8 cellular contexts compared by ENCODE assay signal in the genomic region with DNA sequence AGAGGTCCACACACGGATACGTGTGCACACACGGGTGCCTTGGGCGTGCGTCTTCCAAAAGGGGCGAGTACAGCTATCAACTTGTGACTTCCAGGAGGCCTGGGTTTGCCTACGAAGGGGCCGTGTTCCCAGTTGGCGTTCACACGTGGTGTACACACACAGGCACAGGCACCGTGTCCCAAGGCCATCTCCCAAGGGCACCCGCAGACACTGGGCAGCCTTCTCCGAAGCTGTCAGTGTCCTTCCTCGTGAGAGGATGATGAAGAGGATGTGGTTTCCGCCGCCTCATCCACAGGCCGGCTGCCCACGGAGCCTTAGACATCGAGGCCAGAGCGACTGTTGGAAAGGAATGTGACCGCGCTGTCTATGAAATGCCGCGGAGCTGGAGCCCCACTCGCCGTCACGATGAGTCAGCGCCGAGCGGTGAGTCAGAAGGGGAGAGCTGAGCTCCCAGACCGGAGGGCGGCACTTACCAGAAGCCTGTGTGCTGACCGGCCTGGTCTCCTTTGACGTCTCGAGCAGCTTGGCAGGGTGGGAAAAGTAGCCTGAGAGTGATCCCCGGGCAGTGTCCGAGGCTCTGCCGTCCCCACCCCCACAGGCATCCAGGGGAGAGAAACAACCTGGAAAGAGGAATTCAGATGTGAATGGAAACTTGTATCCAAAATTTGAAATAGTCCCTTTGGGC.
DNase-seq lines count a peak whose midpoint lies in the region; ATAC-seq and TF ChIP-seq lines count a peak whose summit lies in the region.

No MANE protein-coding gene starts in this region.

- peak; percentile 97 for ATAC-seq in HCT116
- peak; percentile 59 to 72 for ATAC-seq in activated CD4-positive, CD25-positive, alpha-beta regulatory T cell treated with anti-CD3 and anti-CD28 coated beads, Interleukin-2, amount 50 U/mL, for 24 hours
- no peak for ATAC-seq in GM21515 (IDR thresholded peaks at IDR 0.05; ENCODE audit: unreplicated experiment)
- no peak for ATAC-seq in HG03571 (IDR thresholded peaks at IDR 0.05; ENCODE audit: unreplicated experiment)

- no peak overlapping the region for H2BK15ac ChIP-seq in mesendoderm (replicated peaks; ENCODE audit: low read depth)

- peak; percentile 88 for DNase-seq in HCT116 (ENCODE audit: low read depth, low spot score)
- peak; percentile 95 for DNase-seq in mesendoderm
- DNase-seq in stimulated activated CD8-positive, alpha-beta memory T cell treated with anti-CD3 and anti-CD28 coated beads, Interleukin-12 subunit alpha, Interleukin-12 subunit beta, amount 100 ng/mL, for 4 hours (ENCODE audit: low read depth) = peak; percentile 27
- no peak for DNase-seq in cerebellar cortex (ENCODE audit: low spot score)

- RAD21 ChIA-PET in HCT116 (lab: Charles Lee; ENCODE audit: low non-redundant PET in 1 of 2, low total read pairs in 2 of 2, uncharacterized antibody in 2 of 2, unreplicated experiment in 2 of 2) = no interaction called here

- H3K4me1 ChIP-seq in HCT116 (ENCODE audit: control insufficient read depth in 1 of 2, insufficient read depth in 2 of 2, low read length in 2 of 2) (peaks cover 21 to 36% of the 10 kb centered on the region in 2 experiments), ectodermal cell (ENCODE audit: control insufficient read depth, insufficient read depth, low read length) (peaks cover 34% of the 10 kb centered on the region), mesendoderm (ENCODE audit: control insufficient read depth, low read depth, low read length) (peaks cover 4% of the 10 kb centered on the region)

- no peak overlapping the region for H2BK120ac ChIP-seq in mesendoderm (ENCODE audit: low read depth, low read length)

- H3K36me3 ChIP-seq in HCT116 (ENCODE audit: control insufficient read depth in 1 of 2, insufficient read depth in 2 of 2, low read length in 2 of 2) (no peaks in the 10 kb centered on the region), ectodermal cell (ENCODE audit: control insufficient read depth, insufficient read depth, low read length) (no peaks in the 10 kb centered on the region), mesendoderm (ENCODE audit: control insufficient read depth, insufficient read depth, low read length) (no peaks in the 10 kb centered on the region)

- H3K9me3 ChIP-seq in HCT116 (ENCODE audit: control insufficient read depth in 1 of 2, insufficient read depth in 1 of 2, low read depth in 1 of 2, low read length in 2 of 2) (no peaks in the 10 kb centered on the region), ectodermal cell (ENCODE audit: control insufficient read depth, low read length) (no peaks in the 10 kb centered on the region)

- no TSS peak for BruUV-seq in HCT116 (replicated peaks; lab: Mats Ljungman, UMichigan)

- H3K4ac ChIP-seq in mesendoderm (ENCODE audit: low read depth, low read length) = no peak overlapping the region

- H3K4me2 ChIP-seq in HCT116 (ENCODE audit: low read length) (peak overlapping the region; percentile 76), mesendoderm (ENCODE audit: low read length) (no peak overlapping the region)

- no peak overlapping the region for H2AK5ac ChIP-seq in mesendoderm (ENCODE audit: low read length)

- H2AFZ ChIP-seq in HCT116 (ENCODE audit: low read depth, low read length, poor library complexity, severe bottlenecking) = peak overlapping the region; percentile 4

- no peak overlapping the region for H2BK5ac ChIP-seq in mesendoderm (ENCODE audit: low read length)

- WGBS in ectodermal cell, 2 experiments = 42 to 45% methylated on average over 38 of the region's 38 CpGs
- WGBS in mesendoderm (ENCODE audit: extremely low coverage, insufficient coverage, low lambda C conversion rate) = no CpG with 5 or more reads among the region's 38 CpGs

- peak overlapping the region in 1 of 2 experiments; percentile 25; a peak in 2 of 4 replicates for H3K4me3 ChIP-seq in HCT116 (replicated peaks in 1 of 2; ENCODE audit: low read depth in 1 of 2, low read length in 2 of 2)
- no peak overlapping the region for H3K4me3 ChIP-seq in ectodermal cell (ENCODE audit: insufficient read depth, low read depth, low read length)
- no peak overlapping the region for H3K4me3 ChIP-seq in mesendoderm (ENCODE audit: low read length)

- no peaks in the 10 kb centered on the region for H3K79me1 ChIP-seq in mesendoderm (ENCODE audit: low read length)

- CTCF ChIA-PET in HCT116 (lab: Charles Lee) = no interaction called here

- POLR2A ChIA-PET in HCT116 (lab: Charles Lee) = no interaction called here

- intact Hi-C loops in HCT116 (cut with micrococcal nuclease) = no loop called here

- H3K9ac ChIP-seq in HCT116 (ENCODE audit: low read length) (peak overlapping the region; percentile 58), mesendoderm (ENCODE audit: low read length) (no peak overlapping the region)

- H4K20me1 ChIP-seq in HCT116 (ENCODE audit: insufficient read depth) = no peaks in the 10 kb centered on the region

- no peak overlapping the region for H3K23ac ChIP-seq in mesendoderm (ENCODE audit: low read length)

- H3K27ac ChIP-seq in HCT116 (ENCODE audit: low read depth, low read length) (peak overlapping the region; percentile 62), ectodermal cell (ENCODE audit: insufficient read depth, low read depth, low read length, poor library complexity, severe bottlenecking) (peak overlapping the region; percentile 58), mesendoderm (ENCODE audit: low read depth, low read length) (peak overlapping the region; percentile 18)

- TF ChIP-seq RAD21 in HCT116 (IDR thresholded peaks at IDR 0.05; ENCODE audit: low read depth) = no peak

- no peaks in the 10 kb centered on the region for H3K79me2 ChIP-seq in HCT116 (ENCODE audit: insufficient read depth, low read length)
- no peaks in the 10 kb centered on the region for H3K79me2 ChIP-seq in mesendoderm (ENCODE audit: control insufficient read depth, insufficient read depth, low read length)

- H3K9me2 ChIP-seq in HCT116 (ENCODE audit: insufficient read depth) = no peaks in the 10 kb centered on the region

- no peak for TF ChIP-seq POLR2A in HCT116 (IDR thresholded peaks at IDR 0.05; ENCODE audit: borderline replicate concordance, extremely low read depth, insufficient read depth, insufficient read length)

- no peaks in the 10 kb centered on the region for H3K27me3 ChIP-seq in HCT116 (ENCODE audit: insufficient read depth, low read length)
- H3K27me3 ChIP-seq in ectodermal cell (ENCODE audit: control insufficient read depth, insufficient read depth, low read length, poor library complexity, severe bottlenecking) = peaks cover 38% of the 10 kb centered on the region
- H3K27me3 ChIP-seq in mesendoderm (ENCODE audit: insufficient read depth, low read length, poor library complexity) = peaks cover 18% of the 10 kb centered on the region

- H4K5ac ChIP-seq in mesendoderm (ENCODE audit: low read length) = no peak overlapping the region

- peak overlapping the region; percentile 44 for H3K56ac ChIP-seq in mesendoderm (ENCODE audit: low read length)

- H4K8ac ChIP-seq in mesendoderm (ENCODE audit: low read depth, low read length) = no peak overlapping the region

- H3K18ac ChIP-seq in mesendoderm (ENCODE audit: low read length) = no peak overlapping the region

- no peak for TF ChIP-seq CTCF in HCT116 (IDR thresholded peaks at IDR 0.05 in 2 of 3, conservative IDR thresholded peaks at IDR 0.05 in 1 of 3; ENCODE audit: borderline replicate concordance in 1 of 3, insufficient read depth in 1 of 3, low read depth in 2 of 3, low read length in 2 of 3)

TF ChIP-seq in HCT116, 20 proteins besides CTCF, POLR2A, EP300 and RAD21 (continues in another document):
- no peak for TF ChIP-seq ZBTB33 (IDR thresholded peaks at IDR 0.05; ENCODE audit: extremely low read depth, insufficient replicate concordance, low read length)
- no peak for TF ChIP-seq YY1 (IDR thresholded peaks at IDR 0.05; ENCODE audit: extremely low read depth, insufficient replicate concordance, low read depth, low read length)
- TF ChIP-seq ELF1 (IDR thresholded peaks at IDR 0.05; ENCODE audit: borderline replicate concordance, low read depth) = no peak
- TF ChIP-seq SRF (IDR thresholded peaks at IDR 0.05; ENCODE audit: low read depth) = no peak; the same call in 1 of the 2 replicates
- TF ChIP-seq POLR2AphosphoS5 (IDR thresholded peaks at IDR 0.05; ENCODE audit: low read depth, low read length) = peak; percentile 57
- peak; percentile 95 for TF ChIP-seq MAX (IDR thresholded peaks at IDR 0.05)
- TF ChIP-seq JUND (IDR thresholded peaks at IDR 0.05) = peak; percentile 99
- TF ChIP-seq EZH2 (IDR thresholded peaks at IDR 0.05) = no peak
- TF ChIP-seq EZH2phosphoT487 (IDR thresholded peaks at IDR 0.05; ENCODE audit: borderline replicate concordance) = no peak

Comparison
In these comparisons a context has a peak if more than half of its experiments do, and no peak if none do; other contexts are left out.
1. ATAC-seq: peak in HCT116 (single experiment) and activated CD4-positive, CD25-positive, alpha-beta regulatory T cell treated with anti-CD3 and anti-CD28 coated beads, Interleukin-2, amount 50 U/mL, for 24 hours (2 of 2); none in GM21515 (single experiment) and HG03571 (single experiment).
2. Peak in every context shown above with its lines, with median percentiles within 50 percentile points of each other: H3K27ac ChIP-seq.